ENCODE assay signal across 29 cellular contexts in genomic region chr1:182754915-182755314, GRCh38.
"Had no signal": no experiment of that assay in that cellular context is flagged by ENCODE, and none has a peak within 500 bp of the region (broad histone marks: within the 10 kb centered on the region; RNA-seq: fewer than 3 reads in every experiment).

No MANE protein-coding gene starts in this region.

- H3K9me3 Mint-ChIP-seq: activated CD4-positive, alpha-beta memory T cell treated with anti-CD3 and anti-CD28 coated beads for 36 hours; activated naive CD4-positive, alpha-beta T cell treated with anti-CD3 and anti-CD28 coated beads, Interleukin-2, amount 10 ng/mL, durations not matched to agents 7 days and 5 days; activated naive CD8-positive, alpha-beta T cell treated with anti-CD3 and anti-CD28 coated beads, Interleukin-2, amount 10 ng/mL, durations not matched to agents 7 days and 5 days; activated T-helper 1 cell treated with anti-CD3 and anti-CD28 coated beads, Interleukin-12 subunit alpha, Interleukin-12 subunit beta, Interleukin-2, Interleukin-4 antibody, amounts not matched to agents 30 ng/mL and 10 ng/mL and 1 ng/mL, durations not matched to agents 14 hours and 24 hours and 36 hours; endodermal cell; natural killer cell; stimulated activated naive CD8-positive, alpha-beta T cell treated with anti-CD3 and anti-CD28 coated beads, Interleukin-15, Interleukin-2, amounts not matched to agents 100 ng/mL and 50 ng/mL, for 24 hours had no signal

- ATAC-seq: gastrocnemius medialis, natural killer cell, right lobe of liver, T-helper 17 cell had no signal

- H3K27ac Mint-ChIP-seq: activated CD4-positive, alpha-beta memory T cell treated with anti-CD3 and anti-CD28 coated beads for 36 hours; activated CD4-positive, alpha-beta T cell treated with anti-CD3 and anti-CD28 coated beads, Interleukin-2, amount 10 ng/mL, durations not matched to agents 24 days and 14 days; activated naive CD4-positive, alpha-beta T cell treated with anti-CD3 and anti-CD28 coated beads, Interleukin-2, amount 10 ng/mL, durations not matched to agents 7 days and 5 days; activated naive CD8-positive, alpha-beta T cell treated with anti-CD3 and anti-CD28 coated beads, Interleukin-2, amount 10 ng/mL, durations not matched to agents 7 days and 5 days; activated T-helper 1 cell treated with anti-CD3 and anti-CD28 coated beads, Interleukin-12 subunit alpha, Interleukin-12 subunit beta, Interleukin-2, Interleukin-4 antibody, amounts not matched to agents 30 ng/mL and 10 ng/mL and 1 ng/mL, durations not matched to agents 14 hours and 24 hours and 36 hours; endodermal cell; natural killer cell; stimulated activated naive CD8-positive, alpha-beta T cell treated with anti-CD3 and anti-CD28 coated beads, Interleukin-15, Interleukin-2, amounts not matched to agents 100 ng/mL and 50 ng/mL, for 24 hours; T-helper 17 cell had no signal

- H3K27me3 ChIP-seq: brain microvascular endothelial cell, gastrocnemius medialis, right lobe of liver, thyroid gland, upper lobe of left lung, vagina had no signal

- H3K4me1 ChIP-seq: right lobe of liver, thyroid gland, upper lobe of left lung, vagina had no signal

- H3K9me3 ChIP-seq: gastrocnemius medialis, left ventricle myocardium inferior, right lobe of liver, thyroid gland, upper lobe of left lung, vagina had no signal

- H3K36me3 Mint-ChIP-seq: activated CD4-positive, alpha-beta memory T cell treated with anti-CD3 and anti-CD28 coated beads for 36 hours; activated naive CD4-positive, alpha-beta T cell treated with anti-CD3 and anti-CD28 coated beads, Interleukin-2, amount 10 ng/mL, durations not matched to agents 7 days and 5 days; natural killer cell had no signal

- H3K4me3 Mint-ChIP-seq: activated CD4-positive, alpha-beta memory T cell treated with anti-CD3 and anti-CD28 coated beads for 36 hours; activated CD4-positive, alpha-beta T cell treated with anti-CD3 and anti-CD28 coated beads, Interleukin-2, amount 10 ng/mL, durations not matched to agents 24 days and 14 days; activated naive CD4-positive, alpha-beta T cell treated with anti-CD3 and anti-CD28 coated beads, Interleukin-2, amount 10 ng/mL, durations not matched to agents 7 days and 5 days; activated naive CD8-positive, alpha-beta T cell treated with anti-CD3 and anti-CD28 coated beads, Interleukin-2, amount 10 ng/mL, durations not matched to agents 7 days and 5 days; activated T-helper 1 cell treated with anti-CD3 and anti-CD28 coated beads, Interleukin-12 subunit alpha, Interleukin-12 subunit beta, Interleukin-2, Interleukin-4 antibody, amounts not matched to agents 30 ng/mL and 10 ng/mL and 1 ng/mL, durations not matched to agents 14 hours and 24 hours and 36 hours; endodermal cell; natural killer cell; stimulated activated naive CD8-positive, alpha-beta T cell treated with anti-CD3 and anti-CD28 coated beads, Interleukin-15, Interleukin-2, amounts not matched to agents 100 ng/mL and 50 ng/mL, for 24 hours; T-helper 17 cell had no signal

- H3K36me3 ChIP-seq: brain microvascular endothelial cell, gastrocnemius medialis, left ventricle myocardium inferior, right lobe of liver, thyroid gland, upper lobe of left lung, vagina had no signal

- H3K4me1 Mint-ChIP-seq: activated naive CD4-positive, alpha-beta T cell treated with anti-CD3 and anti-CD28 coated beads, Interleukin-2, amount 10 ng/mL, durations not matched to agents 7 days and 5 days; activated naive CD8-positive, alpha-beta T cell treated with anti-CD3 and anti-CD28 coated beads, Interleukin-2, amount 10 ng/mL, durations not matched to agents 7 days and 5 days; natural killer cell had no signal

- DNase-seq: activated CD4-positive, alpha-beta memory T cell treated with anti-CD3 and anti-CD28 coated beads for 36 hours; activated CD4-positive, alpha-beta T cell treated with anti-CD3 and anti-CD28 coated beads, Interleukin-2, amount 10 ng/mL, durations not matched to agents 24 days and 14 days; activated CD4-positive, CD25-positive, alpha-beta regulatory T cell treated with anti-CD3 and anti-CD28 coated beads, Interleukin-2, amount 50 U/mL, for 72 hours; activated CD8-positive, alpha-beta memory T cell treated with anti-CD3 and anti-CD28 coated beads, Interleukin-2, amount 50 U/mL, for 4 hours; activated gamma-delta T cell; activated naive CD4-positive, alpha-beta T cell treated with anti-CD3 and anti-CD28 coated beads, Interleukin-2, amount 10 ng/mL, durations not matched to agents 7 days and 5 days; activated naive CD8-positive, alpha-beta T cell treated with anti-CD3 and anti-CD28 coated beads, Interleukin-2, amount 10 ng/mL, durations not matched to agents 7 days and 5 days; activated T-cell treated with anti-CD3 and anti-CD28 coated beads, Interleukin-2, amount 50 U/mL, for 1 hour; brain microvascular endothelial cell; caudate nucleus; cortex of kidney; endodermal cell; gastrocnemius medialis; left ventricle myocardium inferior; mesendoderm; natural killer cell; right lobe of liver; stimulated activated CD4-positive, alpha-beta T cell treated with anti-CD3 and anti-CD28 coated beads, Interleukin-12 subunit alpha, Interleukin-12 subunit beta, amount 100 ng/mL, for 4 hours; stimulated activated CD4-positive, alpha-beta T cell treated with anti-CD3 and anti-CD28 coated beads, Interleukin-4, amount 100 ng/mL, for 1 hour; substantia nigra; T-helper 17 cell; thyroid gland; upper lobe of left lung had no signal

- H3K27ac ChIP-seq: brain microvascular endothelial cell, epithelial cell of prostate, gastrocnemius medialis, left ventricle myocardium inferior, right lobe of liver, thyroid gland, upper lobe of left lung, vagina had no signal

- H3K4me3 ChIP-seq: gastrocnemius medialis, left ventricle myocardium inferior, lung, right lobe of liver, thyroid gland, upper lobe of left lung, vagina had no signal

- FAIRE-seq: astrocyte had no signal
